Comparison of ENCODE assay signal across 33 cellular contexts in genomic region chr5:116631147-116631546, GRCh38. TPM values are rescaled to one million over a fixed set of nuclear protein-coding genes. Genes with fewer than 3 reads are reported as not detected.
"Had no signal": no experiment of that assay in that cellular context is flagged by ENCODE, and none has a peak within 500 bp of the region (broad histone marks: within the 10 kb centered on the region; RNA-seq: fewer than 3 reads in every experiment).

No MANE protein-coding gene starts in this region.

- H3K4me1 ChIP-seq: breast epithelium had no signal

- DNase-seq: activated B cell treated with CpG ODN at 0.5 μM for 24 hours; activated CD4-positive, alpha-beta memory T cell treated with anti-CD3 and anti-CD28 coated beads for 36 hours; activated CD4-positive, alpha-beta T cell treated with anti-CD3 and anti-CD28 coated beads for 4 hours; activated CD4-positive, alpha-beta T cell treated with anti-CD3 and anti-CD28 coated beads, Interleukin-2, amount 10 ng/mL, durations not matched to agents 24 days and 14 days; activated CD4-positive, alpha-beta T cell treated with anti-CD3 and anti-CD28 coated beads, Interleukin-2, amount 50 U/mL, for 1 hour; activated CD4-positive, alpha-beta T cell treated with anti-CD3 and anti-CD28 coated beads, Interleukin-2, amount 50 U/mL, for 4 hours; activated CD4-positive, CD25-positive, alpha-beta regulatory T cell treated with anti-CD3 and anti-CD28 coated beads, Interleukin-2, amount 50 U/mL, for 72 hours; activated CD8-positive, alpha-beta memory T cell treated with anti-CD3 and anti-CD28 coated beads, Interleukin-2, amount 50 U/mL, for 4 hours; activated CD8-positive, alpha-beta T cell treated with anti-CD3 and anti-CD28 coated beads for 36 hours; activated effector memory CD4-positive, alpha-beta T cell treated with anti-CD3 and anti-CD28 coated beads, Interleukin-2, amount 50 U/mL, for 16 hours; activated gamma-delta T cell treated with Interleukin-2 at 50 U/mL for 16 hours; activated naive CD4-positive, alpha-beta T cell; activated naive CD4-positive, alpha-beta T cell treated with anti-CD3 and anti-CD28 coated beads for 36 hours; activated naive CD4-positive, alpha-beta T cell treated with anti-CD3 and anti-CD28 coated beads, Interleukin-2, amount 50 U/mL, for 16 hours; activated naive CD8-positive, alpha-beta T cell treated with anti-CD3 and anti-CD28 coated beads for 36 hours; activated T-cell treated with anti-CD3 and anti-CD28 coated beads for 4 hours; activated T-cell treated with anti-CD3 and anti-CD28 coated beads, Interleukin-2, amount 50 U/mL, for 1 hour; activated T-cell treated with anti-CD3 and anti-CD28 coated beads, Interleukin-2, amount 50 U/mL, for 4 hours; activated T-cell treated with anti-CD3 and anti-CD28 coated beads, Interleukin-2, amount 50 U/mL, for 72 hours; adrenal gland; amniotic stem cell; aorta; body of pancreas; brain microvascular endothelial cell; central memory CD4-positive, alpha-beta T cell; T-helper 2 cell; T-helper 9 cell had no signal

- FAIRE-seq: astrocyte, TTC549 had no signal

- ATAC-seq: activated CD8-positive, alpha-beta T cell treated with anti-CD3 and anti-CD28 coated beads for 36 hours; activated naive CD4-positive, alpha-beta T cell treated with anti-CD3 and anti-CD28 coated beads, Interleukin-2, amount 50 U/mL, for 72 hours; activated T-cell treated with anti-CD3 and anti-CD28 coated beads, Interleukin-2, amount 50 U/mL, for 4 hours; activated T-cell treated with anti-CD3 and anti-CD28 coated beads, Interleukin-2, amount 50 U/mL, for 72 hours; activated T-helper 17 cell treated with anti-CD3 and anti-CD28 coated beads, Interleukin-2, amount 50 U/mL, for 72 hours; body of pancreas had no signal

- H3K4me3 ChIP-seq: adrenal gland, body of pancreas, breast epithelium had no signal

- H3K27me3 ChIP-seq: adrenal gland, body of pancreas, brain microvascular endothelial cell, breast epithelium had no signal

- H3K9me3 ChIP-seq: adrenal gland, body of pancreas, breast epithelium had no signal

- H3K27ac ChIP-seq: adrenal gland, body of pancreas, brain microvascular endothelial cell, breast epithelium had no signal

- H3K36me3 ChIP-seq: adrenal gland, brain microvascular endothelial cell, breast epithelium had no signal

RNA-seq across cellular contexts. Expression of gene SEMA6A, which starts 56.5 kb away (rescaled TPM):
- total RNA-seq: activated CD4-positive, alpha-beta memory T cell treated with anti-CD3 and anti-CD28 coated beads for 36 hours; activated CD8-positive, alpha-beta memory T cell treated with anti-CD3 and anti-CD28 coated beads for 36 hours; activated CD8-positive, alpha-beta T cell treated with anti-CD3 and anti-CD28 coated beads for 36 hours; activated naive CD8-positive, alpha-beta T cell treated with anti-CD3 and anti-CD28 coated beads for 36 hours had no signal
